Comparison of ENCODE assay signal across 36 cellular contexts in genomic region chr3:73134034-73134433, GRCh38.
"Had no signal": no experiment of that assay in that cellular context is flagged by ENCODE, and none has a peak within 500 bp of the region (broad histone marks: within the 10 kb centered on the region; RNA-seq: fewer than 3 reads in every experiment).

No MANE protein-coding gene starts in this region.

- H3K4me3 ChIP-seq: adrenal gland, body of pancreas, breast epithelium had no signal

- H3K4me3 Mint-ChIP-seq: activated B cell treated with CpG ODN at 0.5 μM for 24 hours; activated CD4-positive, alpha-beta memory T cell treated with anti-CD3 and anti-CD28 coated beads for 36 hours; activated CD4-positive, alpha-beta T cell treated with anti-CD3 and anti-CD28 coated beads, Interleukin-2, amount 10 ng/mL, durations not matched to agents 24 days and 14 days; activated CD8-positive, alpha-beta T cell treated with anti-CD3 and anti-CD28 coated beads for 36 hours; activated naive CD4-positive, alpha-beta T cell treated with anti-CD3 and anti-CD28 coated beads for 36 hours; activated naive CD8-positive, alpha-beta T cell treated with anti-CD3 and anti-CD28 coated beads for 36 hours; activated T-cell treated with anti-CD3 and anti-CD28 coated beads, Interleukin-2, amount 50 U/mL, for 4 hours; activated T-cell treated with anti-CD3 and anti-CD28 coated beads, Interleukin-2, amount 50 U/mL, for 72 hours; activated T-helper 1 cell treated with anti-CD3 and anti-CD28 coated beads, Interleukin-12 subunit alpha, Interleukin-12 subunit beta, Interleukin-2, Interleukin-4 antibody, amounts not matched to agents 30 ng/mL and 10 ng/mL and 1 ng/mL, durations not matched to agents 14 hours and 24 hours and 36 hours; activated T-helper 17 cell treated with anti-CD3 and anti-CD28 coated beads, Interleukin-2, amount 50 U/mL, for 72 hours; T-helper 1 cell treated with Interleukin-12 subunit alpha and Interleukin-12 subunit beta and Interleukin-4 antibody, amounts not matched to agents 30 μg/mL and 1 μg/mL, for 36 hours; T-helper 2 cell treated with Interferon-gamma antibody and Interleukin-4, amounts not matched to agents 5 μg/mL and 100 μg/mL, for 36 hours had no signal

- H3K4me1 ChIP-seq: adrenal gland, body of pancreas, breast epithelium had no signal

- H3K27ac Mint-ChIP-seq: activated B cell treated with CpG ODN at 0.5 μM for 24 hours; activated CD4-positive, alpha-beta memory T cell treated with anti-CD3 and anti-CD28 coated beads for 36 hours; activated CD4-positive, alpha-beta T cell treated with anti-CD3 and anti-CD28 coated beads, Interleukin-2, amount 10 ng/mL, durations not matched to agents 24 days and 14 days; activated CD8-positive, alpha-beta T cell treated with anti-CD3 and anti-CD28 coated beads for 36 hours; activated naive CD4-positive, alpha-beta T cell treated with anti-CD3 and anti-CD28 coated beads for 36 hours; activated naive CD4-positive, alpha-beta T cell treated with anti-CD3 and anti-CD28 coated beads, Interleukin-2, amount 50 U/mL, for 72 hours; activated naive CD8-positive, alpha-beta T cell treated with anti-CD3 and anti-CD28 coated beads for 36 hours; activated T-cell treated with anti-CD3 and anti-CD28 coated beads, Interleukin-2, amount 50 U/mL, for 72 hours; activated T-helper 1 cell treated with anti-CD3 and anti-CD28 coated beads, Interleukin-12 subunit alpha, Interleukin-12 subunit beta, Interleukin-2, Interleukin-4 antibody, amounts not matched to agents 30 ng/mL and 10 ng/mL and 1 ng/mL, durations not matched to agents 14 hours and 24 hours and 36 hours; activated T-helper 17 cell treated with anti-CD3 and anti-CD28 coated beads, Interleukin-2, amount 50 U/mL, for 72 hours; T-helper 1 cell treated with Interleukin-12 subunit alpha and Interleukin-12 subunit beta and Interleukin-4 antibody, amounts not matched to agents 30 μg/mL and 1 μg/mL, for 36 hours; T-helper 2 cell treated with Interferon-gamma antibody and Interleukin-4, amounts not matched to agents 5 μg/mL and 100 μg/mL, for 36 hours had no signal

- H3K27ac ChIP-seq: adrenal gland, body of pancreas, brain microvascular endothelial cell, breast epithelium, WERI-Rb-1 had no signal

- H3K36me3 ChIP-seq: adrenal gland, brain microvascular endothelial cell, breast epithelium, WERI-Rb-1 had no signal

- H3K4me1 Mint-ChIP-seq: activated B cell treated with CpG ODN at 0.5 μM for 24 hours; activated CD4-positive, alpha-beta T cell treated with anti-CD3 and anti-CD28 coated beads, Interleukin-2, amount 10 ng/mL, durations not matched to agents 24 days and 14 days; activated naive CD8-positive, alpha-beta T cell treated with anti-CD3 and anti-CD28 coated beads for 36 hours; activated T-helper 17 cell treated with anti-CD3 and anti-CD28 coated beads, Interleukin-2, amount 50 U/mL, for 72 hours had no signal

- ATAC-seq: activated CD8-positive, alpha-beta T cell treated with anti-CD3 and anti-CD28 coated beads for 36 hours; activated naive CD4-positive, alpha-beta T cell treated with anti-CD3 and anti-CD28 coated beads, Interleukin-2, amount 50 U/mL, for 72 hours; activated T-cell treated with anti-CD3 and anti-CD28 coated beads, Interleukin-2, amount 50 U/mL, for 4 hours; activated T-cell treated with anti-CD3 and anti-CD28 coated beads, Interleukin-2, amount 50 U/mL, for 72 hours; activated T-helper 17 cell treated with anti-CD3 and anti-CD28 coated beads, Interleukin-2, amount 50 U/mL, for 72 hours; body of pancreas had no signal

- DNase-seq: activated B cell treated with CpG ODN at 0.5 μM for 24 hours; activated CD4-positive, alpha-beta memory T cell treated with anti-CD3 and anti-CD28 coated beads for 36 hours; activated CD4-positive, alpha-beta T cell treated with anti-CD3 and anti-CD28 coated beads for 4 hours; activated CD4-positive, alpha-beta T cell treated with anti-CD3 and anti-CD28 coated beads, Interleukin-2, amount 10 ng/mL, durations not matched to agents 24 days and 14 days; activated CD4-positive, alpha-beta T cell treated with anti-CD3 and anti-CD28 coated beads, Interleukin-2, amount 50 U/mL, for 1 hour; activated CD4-positive, alpha-beta T cell treated with anti-CD3 and anti-CD28 coated beads, Interleukin-2, amount 50 U/mL, for 4 hours; activated CD4-positive, CD25-positive, alpha-beta regulatory T cell treated with anti-CD3 and anti-CD28 coated beads, Interleukin-2, amount 50 U/mL, for 72 hours; activated CD8-positive, alpha-beta memory T cell treated with anti-CD3 and anti-CD28 coated beads, Interleukin-2, amount 50 U/mL, for 4 hours; activated CD8-positive, alpha-beta T cell treated with anti-CD3 and anti-CD28 coated beads for 36 hours; activated effector memory CD4-positive, alpha-beta T cell treated with anti-CD3 and anti-CD28 coated beads, Interleukin-2, amount 50 U/mL, for 16 hours; activated gamma-delta T cell treated with Interleukin-2 at 50 U/mL for 16 hours; activated naive CD4-positive, alpha-beta T cell; activated naive CD4-positive, alpha-beta T cell treated with anti-CD3 and anti-CD28 coated beads for 36 hours; activated naive CD4-positive, alpha-beta T cell treated with anti-CD3 and anti-CD28 coated beads, Interleukin-2, amount 50 U/mL, for 16 hours; activated naive CD8-positive, alpha-beta T cell treated with anti-CD3 and anti-CD28 coated beads for 36 hours; activated T-cell treated with anti-CD3 and anti-CD28 coated beads for 4 hours; activated T-cell treated with anti-CD3 and anti-CD28 coated beads, Interleukin-2, amount 50 U/mL, for 1 hour; activated T-cell treated with anti-CD3 and anti-CD28 coated beads, Interleukin-2, amount 50 U/mL, for 4 hours; activated T-cell treated with anti-CD3 and anti-CD28 coated beads, Interleukin-2, amount 50 U/mL, for 72 hours; adrenal gland; amniotic stem cell; aorta; body of pancreas; brain microvascular endothelial cell; central memory CD4-positive, alpha-beta T cell; SW 1271; T-helper 1 cell; T-helper 2 cell; T-helper 9 cell; WERI-Rb-1 had no signal

- H3K9me3 ChIP-seq: body of pancreas had no signal

- H3K27me3 ChIP-seq: adrenal gland, body of pancreas, brain microvascular endothelial cell, breast epithelium had no signal

- H3K36me3 Mint-ChIP-seq: activated CD4-positive, alpha-beta memory T cell treated with anti-CD3 and anti-CD28 coated beads for 36 hours; activated naive CD8-positive, alpha-beta T cell treated with anti-CD3 and anti-CD28 coated beads for 36 hours had no signal

- H3K9me3 Mint-ChIP-seq: T-helper 2 cell treated with Interferon-gamma antibody and Interleukin-4, amounts not matched to agents 5 μg/mL and 100 μg/mL, for 36 hours had no signal
